In genomic region chr5:139690385-139691274, GRCh38 we compare ENCODE assay signal across 9 cellular contexts. TPM values are rescaled to one million over a fixed set of nuclear protein-coding genes. Genes with fewer than 3 reads are reported as not detected.
DNase-seq lines count a peak whose midpoint lies in the region; ATAC-seq and TF ChIP-seq lines count a peak whose summit lies in the region.
"Had no signal": no experiment of that assay in that cellular context is flagged by ENCODE, and none has a peak within 500 bp of the region (broad histone marks: within the 10 kb centered on the region; RNA-seq: fewer than 3 reads in every experiment).

No MANE protein-coding gene starts in this region.

- H3K9me3 Mint-ChIP-seq in chondrocyte (ENCODE audit: low read depth), result no peaks in the 10 kb centered on the region

- TF ChIP-seq POLR2A in uterus (IDR thresholded peaks at IDR 0.05), result no peak

- H3K27ac ChIP-seq in cardiac muscle cell, result peak overlapping the region; percentile 80
- peak overlapping the region; percentile 14 for H3K27ac ChIP-seq in mesendoderm (ENCODE audit: low read depth, low read length)
- peak overlapping the region; percentile 34 to 73 for H3K27ac ChIP-seq in uterus

- peak overlapping the region; percentile 51 for H3K23ac ChIP-seq in mesendoderm (ENCODE audit: low read length)

- H3K4me3 Mint-ChIP-seq in chondrocyte (ENCODE audit: unreplicated experiment), result peak overlapping the region; percentile 19
- H3K4me3 Mint-ChIP-seq: activated naive CD8-positive, alpha-beta T cell had no signal

- DNase-seq in cardiac muscle cell (ENCODE audit: low read depth in 1 of 2, low spot score in 1 of 2), result peak; percentile 62 to 72
- DNase-seq in Right ventricle myocardium inferior (ENCODE audit: missing footprints), result no peak
- no peak for DNase-seq in chondrocyte (ENCODE audit: low spot score)
- DNase-seq in mesendoderm, result peak; percentile 64
- DNase-seq in uterus, result peak; percentile 67 to 75
- no peak for DNase-seq in GDM1 (lab: John Stamatoyannopoulos, UW)
- no peak for DNase-seq in activated gamma-delta T cell treated with Interleukin-2 at 50 U/mL for 16 hours
- DNase-seq in AG08395 (ENCODE audit: low spot score), result no peak

- no peak overlapping the region for H3K4me2 ChIP-seq in mesendoderm (ENCODE audit: low read length)

- H3K4me3 ChIP-seq in cardiac muscle cell, result no peak overlapping the region
- H3K4me3 ChIP-seq in mesendoderm (ENCODE audit: low read length), result no peak overlapping the region
- no peak overlapping the region for H3K4me3 ChIP-seq in uterus

- H3K36me3 ChIP-seq in cardiac muscle cell, result no peaks in the 10 kb centered on the region
- H3K36me3 ChIP-seq in mesendoderm (ENCODE audit: control insufficient read depth, insufficient read depth, low read length), result peaks cover 2% of the 10 kb centered on the region
- H3K36me3 ChIP-seq in uterus, result no peaks in the 10 kb centered on the region

- peaks cover 12% of the 10 kb centered on the region for H3K36me3 Mint-ChIP-seq in chondrocyte (ENCODE audit: low read depth)
- H3K36me3 Mint-ChIP-seq: activated naive CD8-positive, alpha-beta T cell had no signal

- H3K4ac ChIP-seq in mesendoderm (ENCODE audit: low read depth, low read length), result no peak overlapping the region

- intact Hi-C loops in Right ventricle myocardium inferior (cut with DNase I) (loop anchor here (1.0 kb wide), 1 partner anchor 55 kb away; no protein-coding TSS in a partner anchor), uterus (cut with DNase I; ENCODE audit: low total_unique reads) (no loop called here)

- H4K5ac ChIP-seq in mesendoderm (ENCODE audit: low read length), result no peak overlapping the region

- H3K18ac ChIP-seq in mesendoderm (ENCODE audit: low read length), result peak overlapping the region; percentile 0

- H3K4me1 Mint-ChIP-seq in chondrocyte (ENCODE audit: low read depth), result peaks cover 93% of the 10 kb centered on the region

- no peaks in the 10 kb centered on the region for H3K27me3 Mint-ChIP-seq in chondrocyte (ENCODE audit: low read depth)
- H3K27me3 Mint-ChIP-seq: activated naive CD8-positive, alpha-beta T cell had no signal

- H3K9ac ChIP-seq in mesendoderm (ENCODE audit: low read length), result peak overlapping the region; percentile 45

- no CpG with 5 or more reads among the region's 20 CpGs for WGBS in mesendoderm (ENCODE audit: extremely low coverage, insufficient coverage, low lambda C conversion rate)

- H3K79me1 ChIP-seq in mesendoderm (ENCODE audit: low read length), result peaks cover 9% of the 10 kb centered on the region

- no peak for ATAC-seq in Right ventricle myocardium inferior

- H2BK120ac ChIP-seq in mesendoderm (ENCODE audit: low read depth, low read length), result no peak overlapping the region

- H3K79me2 ChIP-seq in mesendoderm (ENCODE audit: control insufficient read depth, insufficient read depth, low read length), result no peaks in the 10 kb centered on the region

- H4K8ac ChIP-seq in mesendoderm (ENCODE audit: low read depth, low read length), result no peak overlapping the region

- H3K27me3 ChIP-seq in cardiac muscle cell, result no peaks in the 10 kb centered on the region
- H3K27me3 ChIP-seq in mesendoderm (ENCODE audit: insufficient read depth, low read length, poor library complexity), result no peaks in the 10 kb centered on the region
- no peaks in the 10 kb centered on the region for H3K27me3 ChIP-seq in uterus

- peak overlapping the region; percentile 31 for H2AK5ac ChIP-seq in mesendoderm (ENCODE audit: low read length)

- peak overlapping the region; percentile 28 for H2BK5ac ChIP-seq in mesendoderm (ENCODE audit: low read length)

- peak overlapping the region; percentile 77 for H3K56ac ChIP-seq in mesendoderm (ENCODE audit: low read length)

- no peak overlapping the region for H2BK15ac ChIP-seq in mesendoderm (replicated peaks; ENCODE audit: low read depth)

- H3K9me3 ChIP-seq in cardiac muscle cell (ENCODE audit: low read depth) (no peaks in the 10 kb centered on the region), uterus (no peaks in the 10 kb centered on the region)

- TF ChIP-seq CTCF in cardiac muscle cell (IDR thresholded peaks at IDR 0.05; ENCODE audit: low read depth, low read length) (no peak), chondrocyte (IDR thresholded peaks at IDR 0.05) (peak; percentile 53), uterus (IDR thresholded peaks at IDR 0.05) (no peak)

- H3K27ac Mint-ChIP-seq in chondrocyte (ENCODE audit: unreplicated experiment), result peak overlapping the region; percentile 90
- H3K27ac Mint-ChIP-seq: activated naive CD8-positive, alpha-beta T cell had no signal

- H3K4me1 ChIP-seq in cardiac muscle cell (ENCODE audit: low read depth), result peaks cover 40% of the 10 kb centered on the region
- H3K4me1 ChIP-seq in mesendoderm (ENCODE audit: control insufficient read depth, low read depth, low read length), result peaks cover 31% of the 10 kb centered on the region
- H3K4me1 ChIP-seq in uterus, result peaks cover 0 to 21% of the 10 kb centered on the region in 2 donors

RNA-seq across cellular contexts. Expression of gene CXXC5, which starts 42.5 kb away (rescaled TPM):
- 91.9 and 122 TPM in 2 replicates for total RNA-seq in cardiac muscle cell
- polyA plus RNA-seq in cardiac muscle cell, result 70.4 and 79.4 TPM in 2 replicates
- total RNA-seq in Right ventricle myocardium inferior, result 74.1 TPM
- total RNA-seq in chondrocyte, result 144 to 193 TPM (median 145 TPM) in 3 replicates
- polyA plus RNA-seq in mesendoderm (2013, experiment 1 of 2), result 90.1 TPM
- 88.3 TPM for polyA plus RNA-seq in mesendoderm (2013, experiment 2 of 2)
- total RNA-seq in uterus, result 10 to 100 TPM in 3 of 4 donors, 1 to 10 TPM in 1; 3.3 to 51.3 (median 35.0) TPM

Comparison
In these comparisons a context has a peak if more than half of its experiments do, and no peak if none do; other contexts are left out.
1. DNase-seq: peak in cardiac muscle cell (2 of 2), mesendoderm (single experiment) and uterus (2 of 2); none in Right ventricle myocardium inferior (single experiment), chondrocyte (single experiment), GDM1 (single experiment), activated gamma-delta T cell treated with Interleukin-2 at 50 U/mL for 16 hours (single experiment) and AG08395 (single experiment).
2. H3K27ac ChIP-seq: peak in every context shown above with its lines; median percentile 80 in cardiac muscle cell; 54 in uterus; 14 in mesendoderm.